In genomic region chr4:151087467-151087866, GRCh38 we compare ENCODE assay signal across 27 cellular contexts.
"Had no signal": no experiment of that assay in that cellular context is flagged by ENCODE, and none has a peak within 500 bp of the region (broad histone marks: within the 10 kb centered on the region; RNA-seq: fewer than 3 reads in every experiment).

No MANE protein-coding gene starts in this region.

- H3K4me3 ChIP-seq: dorsolateral prefrontal cortex, gastrocnemius medialis, left lung, pancreas, prostate gland, right atrium auricular region, smooth muscle cell, stomach, thyroid gland had no signal

- H3K9me3 ChIP-seq: gastrocnemius medialis, left lung, pancreas, prostate gland, right atrium auricular region, stomach, thyroid gland had no signal

- H3K4me3 Mint-ChIP-seq: natural killer cell had no signal

- ATAC-seq: esophagus mucosa, gastrocnemius medialis, left cardiac atrium, left lung, natural killer cell, pancreas, sciatic nerve had no signal

- H3K4me1 Mint-ChIP-seq: natural killer cell had no signal

- H3K4me2 ChIP-seq: smooth muscle cell had no signal

- H3K27ac ChIP-seq: dorsolateral prefrontal cortex, epithelial cell of prostate, gastrocnemius medialis, left lung, pancreas, prostate gland, right atrium auricular region, stomach, thyroid gland had no signal

- FAIRE-seq: colon, islet of Langerhans, pancreas had no signal

- H3K27ac Mint-ChIP-seq: natural killer cell had no signal

- H3K9me3 Mint-ChIP-seq: natural killer cell had no signal

- H3K27me3 ChIP-seq: dorsolateral prefrontal cortex, gastrocnemius medialis, left lung, pancreas, right atrium auricular region, stomach, thyroid gland had no signal

- DNase-seq: central memory CD4-positive, alpha-beta T cell; dorsolateral prefrontal cortex; effector CD4-positive, alpha-beta T cell; foreskin fibroblast; gastrocnemius medialis; head of caudate nucleus; left cardiac atrium; left lung; natural killer cell; occipital lobe; pancreas; stimulated activated CD4-positive, alpha-beta T cell treated with anti-CD3 and anti-CD28 coated beads, Interleukin-12 subunit alpha, Interleukin-12 subunit beta, amount 100 ng/mL, for 4 hours; stimulated activated CD4-positive, alpha-beta T cell treated with anti-CD3 and anti-CD28 coated beads, Interleukin-1b, Interleukin-23, amount 100 ng/mL, for 48 hours; stimulated activated CD4-positive, alpha-beta T cell treated with anti-CD3 and anti-CD28 coated beads, Interleukin-4, amount 100 ng/mL, for 1 hour; stimulated activated CD8-positive, alpha-beta memory T cell treated with anti-CD3 and anti-CD28 coated beads, Interleukin-4, amount 100 ng/mL, for 48 hours; stimulated activated naive CD4-positive, alpha-beta T cell treated with Interleukin-2 at 50 U/mL for 16 hours; stomach; thyroid gland; trophoblast cell had no signal

- H3K36me3 Mint-ChIP-seq: natural killer cell had no signal

- H3K4me1 ChIP-seq: gastrocnemius medialis, left lung, pancreas, prostate gland, right atrium auricular region, stomach, thyroid gland had no signal

- H3K36me3 ChIP-seq: gastrocnemius medialis, left lung, pancreas, prostate gland, right atrium auricular region, stomach, thyroid gland had no signal
